ENCODE assay signal across 10 cellular contexts in the genomic region with DNA sequence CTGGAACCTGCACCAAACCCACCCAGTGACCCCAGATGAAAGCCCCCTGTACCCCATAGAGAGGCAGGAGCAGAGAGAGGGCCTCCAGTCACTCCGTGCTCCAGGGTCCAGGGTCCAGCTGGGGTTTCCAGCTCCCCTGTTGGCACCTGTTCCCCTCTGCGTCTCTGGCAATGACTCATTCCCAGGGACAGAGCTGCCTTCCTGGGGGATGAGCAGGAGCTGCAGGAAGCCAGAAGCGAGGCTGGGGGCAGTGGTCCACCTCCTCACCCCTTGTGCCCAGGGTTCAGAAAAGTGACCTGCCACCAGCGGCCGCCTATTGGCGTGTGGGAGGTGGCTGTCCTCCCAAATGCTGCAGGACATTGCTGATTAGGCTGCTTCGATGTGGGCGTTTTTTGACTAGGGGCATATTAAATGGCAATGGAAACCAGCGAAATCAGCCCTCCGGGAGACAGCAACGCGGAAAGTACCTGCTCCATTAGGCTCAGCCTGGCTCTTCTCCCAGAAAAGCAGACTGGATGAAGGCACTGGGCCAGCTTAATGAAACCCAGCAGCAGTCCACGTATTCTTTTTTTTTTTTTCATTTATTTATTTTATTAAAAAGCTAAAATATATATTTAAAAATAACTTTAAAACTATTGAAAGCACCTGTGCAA.
DNase-seq lines count a peak whose midpoint lies in the region; ATAC-seq and TF ChIP-seq lines count a peak whose summit lies in the region.
"Had no signal": no experiment of that assay in that cellular context is flagged by ENCODE, and none has a peak within 500 bp of the region (broad histone marks: within the 10 kb centered on the region; RNA-seq: fewer than 3 reads in every experiment).

No MANE protein-coding gene starts in this region.

- H3K4me3 ChIP-seq in cardiac fibroblast (replicated peaks in 1 of 2; ENCODE audit: low read depth in 2 of 2, low read length in 2 of 2): no peak overlapping the region

- TF ChIP-seq CTCF in cardiac fibroblast (IDR thresholded peaks at IDR 0.05; ENCODE audit: low read depth, low read length): no peak

- ATAC-seq in GM21576 (IDR thresholded peaks at IDR 0.05; ENCODE audit: unreplicated experiment): no peak

- DNase-seq in AG20443 (ENCODE audit: low spot score) (peak; percentile 63), NCI-H1092 (lab: John Stamatoyannopoulos, UW) (peak; percentile 84), cardiac fibroblast (ENCODE audit: low read depth in 2 of 2) (peak; percentile 29 to 54), medulla oblongata (ENCODE audit: extremely low spot score) (peak; percentile 15), LoVo (ENCODE audit: low spot score) (no peak), T-helper 9 cell (no peak)
- DNase-seq in activated T-cell treated with anti-CD3 and anti-CD28 coated beads, Interleukin-2, amount 50 U/mL, for 48 hours: no peak
- DNase-seq: immature natural killer cell, NCI-H524 had no signal

Comparison
In these comparisons a context has a peak if more than half of its experiments do, and no peak if none do; other contexts are left out.
1. DNase-seq: peak in AG20443 (single experiment), NCI-H1092 (single experiment), cardiac fibroblast (2 of 2) and medulla oblongata (single experiment); none in activated T-cell treated with anti-CD3 and anti-CD28 coated beads, Interleukin-2, amount 50 U/mL, for 48 hours (0 of 2), LoVo (single experiment) and T-helper 9 cell (single experiment).